23 cellular contexts compared by ENCODE assay signal in the genomic region with DNA sequence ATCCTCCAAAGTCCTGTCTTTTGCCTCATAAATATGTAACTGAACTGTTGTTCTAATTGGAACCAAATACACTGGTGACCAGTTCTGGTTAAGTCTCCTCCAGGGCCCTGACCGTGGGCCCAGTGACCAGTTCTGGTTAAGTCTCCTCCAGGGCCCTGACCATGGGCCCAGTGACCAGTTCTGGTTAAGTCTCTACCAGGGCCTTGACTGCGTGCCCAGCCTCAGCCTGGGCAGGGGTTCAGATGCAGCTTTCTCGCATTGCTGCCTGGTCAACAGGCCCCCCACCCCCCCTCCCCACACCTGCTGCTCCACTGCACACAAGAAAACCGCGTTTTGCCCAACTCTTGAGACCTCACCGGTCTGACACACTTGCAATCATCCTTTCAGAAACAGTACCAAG. TPM values are rescaled to one million over a fixed set of nuclear protein-coding genes. Genes with fewer than 3 reads are reported as not detected.
"Had no signal": no experiment of that assay in that cellular context is flagged by ENCODE, and none has a peak within 500 bp of the region (broad histone marks: within the 10 kb centered on the region; RNA-seq: fewer than 3 reads in every experiment).

No MANE protein-coding gene starts in this region.

- H3K4me3 ChIP-seq: left ventricle myocardium inferior, right lobe of liver, skin epidermis, thoracic aorta, upper lobe of right lung had no signal

- DNase-seq: activated CD4-positive, alpha-beta T cell treated with anti-CD3 and anti-CD28 coated beads, Interleukin-2, amount 10 ng/mL, durations not matched to agents 7 days and 5 days; activated CD4-positive, CD25-positive, alpha-beta regulatory T cell treated with anti-CD3 and anti-CD28 coated beads, Interleukin-2, amount 50 U/mL, for 72 hours; activated CD8-positive, alpha-beta memory T cell treated with anti-CD3 and anti-CD28 coated beads, Interleukin-2, amount 10 ng/mL, durations not matched to agents 7 days and 5 days; activated CD8-positive, alpha-beta T cell treated with anti-CD3 and anti-CD28 coated beads, Interleukin-2, amount 10 ng/mL, durations not matched to agents 7 days and 5 days; activated naive CD4-positive, alpha-beta T cell treated with Interleukin-2 at 50 U/mL for 16 hours; activated T-cell treated with anti-CD3 and anti-CD28 coated beads, Interleukin-2, amount 50 U/mL, for 48 hours; anterior cingulate cortex; effector memory CD4-positive, alpha-beta T cell; left ventricle myocardium inferior; naive B cell; nephron progenitor cell; nucleus accumbens; right lobe of liver; stimulated activated CD4-positive, alpha-beta T cell treated with anti-CD3 and anti-CD28 coated beads, Interleukin-12 subunit alpha, Interleukin-12 subunit beta, amount 100 ng/mL, for 4 hours; stimulated activated CD4-positive, alpha-beta T cell treated with anti-CD3 and anti-CD28 coated beads, Interleukin-4, amount 100 ng/mL, for 1 hour; stimulated activated naive CD8-positive, alpha-beta T cell treated with anti-CD3 and anti-CD28 coated beads, Interleukin-15, Interleukin-2, amounts not matched to agents 100 U/mL and 50 U/mL, for 24 hours; T-helper 2 cell; upper lobe of right lung had no signal

- H3K9me3 ChIP-seq: left ventricle myocardium inferior, right lobe of liver, thoracic aorta, upper lobe of right lung had no signal

- ATAC-seq: activated CD8-positive, alpha-beta memory T cell treated with anti-CD3 and anti-CD28 coated beads, Interleukin-2, amount 10 ng/mL, durations not matched to agents 7 days and 5 days; activated CD8-positive, alpha-beta T cell treated with anti-CD3 and anti-CD28 coated beads, Interleukin-2, amount 10 ng/mL, durations not matched to agents 7 days and 5 days; right lobe of liver; stimulated activated naive CD8-positive, alpha-beta T cell treated with anti-CD3 and anti-CD28 coated beads, Interleukin-15, Interleukin-2, amounts not matched to agents 100 U/mL and 50 U/mL, for 24 hours; upper lobe of right lung had no signal

- H3K36me3 Mint-ChIP-seq: activated CD8-positive, alpha-beta memory T cell treated with anti-CD3 and anti-CD28 coated beads, Interleukin-2, amount 10 ng/mL, durations not matched to agents 7 days and 5 days; activated naive CD8-positive, alpha-beta T cell; mesothelial cell of epicardium; naive B cell had no signal

- H3K9me3 Mint-ChIP-seq: activated CD4-positive, alpha-beta T cell treated with anti-CD3 and anti-CD28 coated beads, Interleukin-2, amount 10 ng/mL, durations not matched to agents 7 days and 5 days; activated T-helper 2 cell treated with anti-CD3 and anti-CD28 coated beads, Interferon-gamma antibody, Interleukin-2, Interleukin-4, amounts not matched to agents 10 μg/mL and 5 μg/mL and 100 μg/mL, durations not matched to agents 14 hours and 24 hours and 36 hours; mesothelial cell of epicardium; naive B cell; nephron progenitor cell had no signal

- H3K27ac ChIP-seq: left ventricle myocardium inferior, right lobe of liver, skin epidermis, thoracic aorta, upper lobe of right lung had no signal

- H3K27ac Mint-ChIP-seq: activated CD4-positive, alpha-beta T cell treated with anti-CD3 and anti-CD28 coated beads, Interleukin-2, amount 10 ng/mL, durations not matched to agents 7 days and 5 days; activated CD8-positive, alpha-beta memory T cell treated with anti-CD3 and anti-CD28 coated beads, Interleukin-2, amount 10 ng/mL, durations not matched to agents 7 days and 5 days; activated CD8-positive, alpha-beta T cell treated with anti-CD3 and anti-CD28 coated beads, Interleukin-2, amount 10 ng/mL, durations not matched to agents 7 days and 5 days; activated naive CD8-positive, alpha-beta T cell; activated T-helper 2 cell treated with anti-CD3 and anti-CD28 coated beads, Interferon-gamma antibody, Interleukin-2, Interleukin-4, amounts not matched to agents 10 μg/mL and 5 μg/mL and 100 μg/mL, durations not matched to agents 14 hours and 24 hours and 36 hours; naive B cell had no signal

- H3K4me3 Mint-ChIP-seq: activated CD4-positive, alpha-beta T cell treated with anti-CD3 and anti-CD28 coated beads, Interleukin-2, amount 10 ng/mL, durations not matched to agents 7 days and 5 days; activated CD8-positive, alpha-beta memory T cell treated with anti-CD3 and anti-CD28 coated beads, Interleukin-2, amount 10 ng/mL, durations not matched to agents 7 days and 5 days; activated CD8-positive, alpha-beta T cell treated with anti-CD3 and anti-CD28 coated beads, Interleukin-2, amount 10 ng/mL, durations not matched to agents 7 days and 5 days; activated naive CD8-positive, alpha-beta T cell; mesothelial cell of epicardium; naive B cell; nephron progenitor cell had no signal

- H3K27me3 ChIP-seq: right lobe of liver had no signal

- H3K36me3 ChIP-seq: left ventricle myocardium inferior, right lobe of liver, thoracic aorta, upper lobe of right lung had no signal

RNA-seq across cellular contexts. Expression of a gene that starts 3.8 kb away (rescaled TPM):
- total RNA-seq: activated CD8-positive, alpha-beta memory T cell treated with anti-CD3 and anti-CD28 coated beads, Interleukin-2, amount 10 ng/mL, durations not matched to agents 7 days and 5 days; activated CD8-positive, alpha-beta T cell treated with anti-CD3 and anti-CD28 coated beads, Interleukin-2, amount 10 ng/mL, durations not matched to agents 7 days and 5 days; activated T-helper 2 cell treated with anti-CD3 and anti-CD28 coated beads, Interferon-gamma antibody, Interleukin-2, Interleukin-4, amounts not matched to agents 10 μg/mL and 5 μg/mL and 100 μg/mL, durations not matched to agents 14 hours and 24 hours and 36 hours had no signal
